In the genomic region with DNA sequence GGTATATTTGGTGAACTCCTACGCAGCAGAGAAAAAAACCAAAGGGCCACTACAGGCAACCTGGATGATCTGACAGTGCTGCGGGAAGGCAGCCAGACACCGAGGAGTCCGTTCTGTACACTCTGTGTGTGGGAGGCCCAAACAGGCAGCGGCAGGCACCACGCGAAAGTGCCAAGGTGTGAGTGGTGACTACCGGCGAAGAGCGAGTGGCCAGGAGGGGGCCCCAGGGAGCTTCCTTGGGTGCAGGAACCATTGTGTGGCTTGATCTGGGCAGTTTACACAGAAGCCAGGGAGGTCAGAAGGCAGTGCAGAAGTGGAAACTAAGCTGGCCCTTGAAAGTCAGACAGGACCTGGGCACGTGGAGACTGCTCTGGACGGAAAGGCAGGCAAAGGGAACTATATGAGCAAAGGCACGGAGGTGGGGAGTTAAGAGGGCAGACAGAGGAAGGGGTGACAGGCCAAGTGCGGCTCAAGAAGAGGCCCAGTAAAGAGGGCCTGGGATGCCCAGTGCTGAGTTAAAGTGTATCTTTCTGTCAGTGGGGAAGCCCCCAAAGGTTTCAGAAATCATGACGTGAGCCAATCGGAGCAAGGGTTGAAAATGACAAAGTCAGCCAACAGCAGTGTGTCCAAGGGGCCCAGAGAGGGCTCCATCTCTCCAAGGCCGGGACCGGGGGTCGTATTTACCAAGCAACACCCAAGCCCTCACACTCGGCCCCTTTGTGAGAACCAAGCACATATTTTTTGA, we compare ENCODE assay signal across 8 cellular contexts. TPM values are rescaled to one million over a fixed set of nuclear protein-coding genes. Genes with fewer than 3 reads are reported as not detected.
DNase-seq lines count a peak whose midpoint lies in the region; ATAC-seq and TF ChIP-seq lines count a peak whose summit lies in the region.

No MANE protein-coding gene starts in this region.

- H3K9me3 ChIP-seq in naive thymus-derived CD4-positive, alpha-beta T cell (ENCODE audit: control insufficient read depth in 2 of 3, low read length in 3 of 3) = no peaks in the 10 kb centered on the region
- H3K9me3 ChIP-seq in upper lobe of right lung = no peaks in the 10 kb centered on the region

- peaks cover 17% of the 10 kb centered on the region for H3K4me1 Mint-ChIP-seq in endothelial cell (ENCODE audit: unreplicated experiment)
- peaks cover 27 to 75% (median 65%) of the 10 kb centered on the region in 7 donors for H3K4me1 Mint-ChIP-seq in naive thymus-derived CD4-positive, alpha-beta T cell

- peak; percentile 43 for DNase-seq in AG20443 (ENCODE audit: low spot score)
- DNase-seq in HFF-Myc (ENCODE audit: extremely low read depth, low read depth) = no peak
- DNase-seq in activated CD4-positive, alpha-beta T cell treated with anti-CD3 and anti-CD28 coated beads, Interleukin-2, amount 50 U/mL, for 4 hours = peak; percentile 31 to 41
- DNase-seq in endothelial cell (ENCODE audit: low spot score) = peak; percentile 57
- DNase-seq in naive thymus-derived CD4-positive, alpha-beta T cell = peak in 5 of 9 donors; percentile 18 to 39 (median 20)
- DNase-seq in upper lobe of right lung = peak; percentile 88
- DNase-seq in lower leg skin (ENCODE audit: low spot score in 2 of 2) = no peak
- DNase-seq in mesenteric fat pad (ENCODE audit: low spot score) = no peak

- peaks cover 10 to 28% of the 10 kb centered on the region in 2 donors for H3K4me1 ChIP-seq in naive thymus-derived CD4-positive, alpha-beta T cell (ENCODE audit: control insufficient read depth in 2 of 2, insufficient read depth in 2 of 2, low read length in 2 of 2)
- peaks cover 62% of the 10 kb centered on the region for H3K4me1 ChIP-seq in upper lobe of right lung

- ATAC-seq in naive thymus-derived CD4-positive, alpha-beta T cell = peak; percentile 47
- ATAC-seq in upper lobe of right lung = peak; percentile 86

- peak; percentile 67 for TF ChIP-seq CTCF in HFF-Myc (IDR thresholded peaks at IDR 0.05; ENCODE audit: low read depth, low read length, missing control alignments)
- peak; percentile 33 for TF ChIP-seq CTCF in endothelial cell (IDR thresholded peaks at IDR 0.05; ENCODE audit: unreplicated experiment)
- peak; percentile 66 for TF ChIP-seq CTCF in upper lobe of right lung (IDR thresholded peaks at IDR 0.05)
- no peak for TF ChIP-seq CTCF in lower leg skin (IDR thresholded peaks at IDR 0.05)

- H3K27me3 ChIP-seq in naive thymus-derived CD4-positive, alpha-beta T cell (ENCODE audit: control insufficient read depth in 2 of 2, insufficient read depth in 2 of 2, low read length in 2 of 2) = no peaks in the 10 kb centered on the region
- no peaks in the 10 kb centered on the region for H3K27me3 ChIP-seq in upper lobe of right lung

- H3K27ac Mint-ChIP-seq in endothelial cell (ENCODE audit: unreplicated experiment) = no peak overlapping the region
- peak overlapping the region in 2 of 9 donors; percentile 15 to 63 for H3K27ac Mint-ChIP-seq in naive thymus-derived CD4-positive, alpha-beta T cell

- CTCF ChIA-PET in naive thymus-derived CD4-positive, alpha-beta T cell (lab: Charles Lee) = no interaction called here

- peaks cover 5% of the 10 kb centered on the region for H3K27me3 Mint-ChIP-seq in endothelial cell (ENCODE audit: unreplicated experiment)
- no peaks in the 10 kb centered on the region for H3K27me3 Mint-ChIP-seq in naive thymus-derived CD4-positive, alpha-beta T cell

- POLR2A ChIA-PET in naive thymus-derived CD4-positive, alpha-beta T cell (lab: Charles Lee) = no interaction called here

- H3K36me3 ChIP-seq in naive thymus-derived CD4-positive, alpha-beta T cell (ENCODE audit: control insufficient read depth in 2 of 3, insufficient read depth in 3 of 3, low read length in 3 of 3) = peaks cover 0 to 5% (median 0%) of the 10 kb centered on the region in 3 experiments
- H3K36me3 ChIP-seq in upper lobe of right lung = peaks cover 7% of the 10 kb centered on the region

- H3K4me3 Mint-ChIP-seq in endothelial cell (ENCODE audit: unreplicated experiment) = no peak overlapping the region
- H3K4me3 Mint-ChIP-seq in naive thymus-derived CD4-positive, alpha-beta T cell = peak overlapping the region in 1 of 10 donors; percentile 53

- H3K27ac ChIP-seq in naive thymus-derived CD4-positive, alpha-beta T cell (ENCODE audit: low read depth, low read length) = no peak overlapping the region
- no peak overlapping the region for H3K27ac ChIP-seq in upper lobe of right lung

- no peak overlapping the region for H3K4me3 ChIP-seq in HFF-Myc (replicated peaks; ENCODE audit: low read depth, low read length)
- no peak overlapping the region for H3K4me3 ChIP-seq in naive thymus-derived CD4-positive, alpha-beta T cell (ENCODE audit: low read length)
- H3K4me3 ChIP-seq in upper lobe of right lung = no peak overlapping the region
- H3K4me3 ChIP-seq in lower leg skin (ENCODE audit: low read depth, poor library complexity, severe bottlenecking) = no peak overlapping the region

- intact Hi-C loops in naive thymus-derived CD4-positive, alpha-beta T cell (cut with micrococcal nuclease) = loop anchor here (1.0 to 10.0 kb wide), 2 partner anchors 91 to 313 kb away; partner anchors contain the start of gene DMC1 (in 1 of the 2)
- intact Hi-C loops in upper lobe of right lung (cut with DNase I) (no loop called here), lower leg skin (cut with DNase I; ENCODE audit: low total_unique reads) (no loop called here)

- 60 to 63% methylated on average over 19 to 20 of the region's 20 CpGs for WGBS in lower leg skin, 2 donors

- no peak for TF ChIP-seq POLR2A in lower leg skin (IDR thresholded peaks at IDR 0.05)

- peaks cover 4% of the 10 kb centered on the region for H3K36me3 Mint-ChIP-seq in endothelial cell (ENCODE audit: low read depth, unreplicated experiment)
- peaks cover 0 to 39% (median 4%) of the 10 kb centered on the region in 5 donors for H3K36me3 Mint-ChIP-seq in naive thymus-derived CD4-positive, alpha-beta T cell

- H3K9me3 Mint-ChIP-seq in endothelial cell (ENCODE audit: unreplicated experiment) = no peaks in the 10 kb centered on the region
- no peaks in the 10 kb centered on the region for H3K9me3 Mint-ChIP-seq in naive thymus-derived CD4-positive, alpha-beta T cell

RNA-seq across cellular contexts. Expression of gene TMEM184B, which starts 10.6 kb away (rescaled TPM):
- total RNA-seq in endothelial cell (ENCODE audit: unreplicated experiment) = 59.8 TPM
- 10 to 100 TPM; 26.9 to 41.3 (median 35.0) TPM for total RNA-seq in naive thymus-derived CD4-positive, alpha-beta T cell
- 10 to 100 TPM in 1 of 2 donors, 1 to 10 TPM in 1; 9.0 to 19.5 TPM for polyA plus RNA-seq in naive thymus-derived CD4-positive, alpha-beta T cell
- 79.2 TPM for total RNA-seq in upper lobe of right lung
- total RNA-seq in lower leg skin = 10 to 100 TPM; 27.9 to 67.4 (median 40.7) TPM
- 84.4 TPM for total RNA-seq in mesenteric fat pad

RNA-seq across cellular contexts. Expression of gene CSNK1E, which starts 55.0 kb away (rescaled TPM):
- total RNA-seq in endothelial cell (ENCODE audit: unreplicated experiment) = 144 TPM
- 100 to 1,000 TPM in 2 of 5 experiments, 10 to 100 TPM in 3; 71.6 to 143 (median 91.9) TPM for total RNA-seq in naive thymus-derived CD4-positive, alpha-beta T cell
- 1 to 10 TPM; 5.6 to 8.1 TPM for polyA plus RNA-seq in naive thymus-derived CD4-positive, alpha-beta T cell
- 115 TPM for total RNA-seq in upper lobe of right lung
- total RNA-seq in lower leg skin = 100 to 1,000 TPM; 142 to 258 (median 163) TPM
- total RNA-seq in mesenteric fat pad = 138 TPM

Comparison
In these comparisons a context has a peak if more than half of its experiments do, and no peak if none do; other contexts are left out.
1. DNase-seq: peak in AG20443 (single experiment), activated CD4-positive, alpha-beta T cell treated with anti-CD3 and anti-CD28 coated beads, Interleukin-2, amount 50 U/mL, for 4 hours (2 of 2), endothelial cell (single experiment), naive thymus-derived CD4-positive, alpha-beta T cell (5 of 9) and upper lobe of right lung (single experiment); none in HFF-Myc (single experiment), lower leg skin (0 of 2) and mesenteric fat pad (single experiment).
2. CTCF ChIP-seq: peak in HFF-Myc (single experiment), endothelial cell (single experiment) and upper lobe of right lung (single experiment); none in lower leg skin (0 of 3).
3. intact Hi-C loops: an anchor here in naive thymus-derived CD4-positive, alpha-beta T cell (1.0 to 10.0 kb wide); none called in upper lobe of right lung and lower leg skin.